ENCODE assay signal across 29 cellular contexts in the genomic region with DNA sequence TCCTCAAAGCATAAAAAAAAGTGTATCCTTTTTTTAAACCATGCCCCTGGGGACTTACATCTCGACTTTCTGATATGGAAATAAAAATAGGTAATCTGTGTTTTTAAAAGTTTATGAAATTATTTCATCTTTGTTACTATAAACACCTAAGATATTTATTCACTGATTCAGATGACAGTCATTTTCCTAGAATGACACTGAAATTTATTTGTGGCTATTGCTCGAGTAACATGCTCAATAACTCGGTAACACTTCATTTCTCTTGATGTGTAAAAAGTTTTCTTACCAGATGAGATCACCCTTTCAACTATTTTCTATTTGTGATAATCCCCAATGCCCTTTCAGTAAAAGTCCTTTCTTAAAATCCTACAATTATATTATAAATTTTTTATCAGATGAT.
"Had no signal": no experiment of that assay in that cellular context is flagged by ENCODE, and none has a peak within 500 bp of the region (broad histone marks: within the 10 kb centered on the region; RNA-seq: fewer than 3 reads in every experiment).

No MANE protein-coding gene starts in this region.

- H3K36me3 ChIP-seq: stomach, suprapubic skin, thoracic aorta, thyroid gland, tibial artery, tibial nerve, transverse colon, upper lobe of left lung, upper lobe of right lung, uterus, vagina had no signal

- DNase-seq: stimulated activated CD4-positive, alpha-beta T cell treated with anti-CD3 and anti-CD28 coated beads, Interleukin-2, amount 100 ng/mL, for 48 hours; stimulated activated CD4-positive, alpha-beta T cell treated with anti-CD3 and anti-CD28 coated beads, Interleukin-4, amount 100 ng/mL, for 1 hour; stimulated activated CD4-positive, alpha-beta T cell treated with anti-CD3 and anti-CD28 coated beads, Interleukin-4, amount 100 ng/mL, for 24 hours; stimulated activated CD4-positive, alpha-beta T cell treated with anti-CD3 and anti-CD28 coated beads, Interleukin-4, amount 100 ng/mL, for 4 hours; stimulated activated CD8-positive, alpha-beta memory T cell treated with anti-CD3 and anti-CD28 coated beads, Interleukin-4, amount 100 ng/mL, for 48 hours; stimulated activated naive B cell treated with anti-CD40 and anti-IgM and Interleukin-4, amounts not matched to agents 10 μg/mL and 1 μg/mL and 100 μg/mL, for 72 hours; stimulated activated naive CD4-positive, alpha-beta T cell; stimulated activated naive CD4-positive, alpha-beta T cell treated with Interleukin-2 at 50 U/mL for 16 hours; stimulated activated naive CD8-positive, alpha-beta T cell treated with anti-CD3 and anti-CD28 coated beads, Interleukin-15, amount 100 ng/mL, for 72 hours; stimulated activated naive CD8-positive, alpha-beta T cell treated with anti-CD3 and anti-CD28 coated beads, Interleukin-15, Interleukin-2, amounts not matched to agents 100 U/mL and 50 U/mL, for 24 hours; stomach; substantia nigra; testis; thyroid gland; tibial artery; transverse colon; trophoblast cell; upper lobe of left lung; upper lobe of right lung; uterus had no signal

- H3K36me3 Mint-ChIP-seq: stimulated activated effector memory CD8-positive, alpha-beta T cell treated with anti-CD3 and anti-CD28 coated beads, Interleukin-12 subunit alpha, Interleukin-12 subunit beta, amount 100 ng/mL, for 72 hours; stimulated activated memory B cell treated with anti-CD40 and anti-IgM and Interleukin-4, amounts not matched to agents 10 μg/mL and 1 μg/mL and 100 μg/mL, for 72 hours; stimulated activated naive B cell treated with anti-CD40 and anti-IgM and Interleukin-4, amounts not matched to agents 10 μg/mL and 1 μg/mL and 100 μg/mL, for 72 hours; type B pancreatic cell had no signal

- H3K27me3 Mint-ChIP-seq: stimulated activated memory B cell treated with anti-CD40 and anti-IgM and Interleukin-4, amounts not matched to agents 10 μg/mL and 1 μg/mL and 100 μg/mL, for 72 hours; stimulated activated naive B cell treated with anti-CD40 and anti-IgM and Interleukin-4, amounts not matched to agents 10 μg/mL and 1 μg/mL and 100 μg/mL, for 72 hours; stimulated activated naive CD8-positive, alpha-beta T cell treated with anti-CD3 and anti-CD28 coated beads, Interleukin-15, amount 100 ng/mL, for 72 hours; stimulated activated naive CD8-positive, alpha-beta T cell treated with anti-CD3 and anti-CD28 coated beads, Interleukin-15, Interleukin-2, amounts not matched to agents 100 ng/mL and 50 ng/mL, for 24 hours; type B pancreatic cell had no signal

- H3K27me3 ChIP-seq: stomach, suprapubic skin, testis, thyroid gland, tibial artery, tibial nerve, transverse colon, upper lobe of left lung, upper lobe of right lung, uterus, vagina had no signal

- H3K27ac ChIP-seq: stomach, suprapubic skin, testis, thoracic aorta, tibial artery, tibial nerve, transverse colon, upper lobe of left lung, upper lobe of right lung had no signal

- H3K4me3 Mint-ChIP-seq: stimulated activated effector memory CD8-positive, alpha-beta T cell treated with anti-CD3 and anti-CD28 coated beads, Interleukin-12 subunit alpha, Interleukin-12 subunit beta, amount 100 ng/mL, for 72 hours; stimulated activated memory B cell treated with anti-CD40 and anti-IgM and Interleukin-4, amounts not matched to agents 10 μg/mL and 1 μg/mL and 100 μg/mL, for 72 hours; stimulated activated naive B cell treated with anti-CD40 and anti-IgM and Interleukin-4, amounts not matched to agents 10 μg/mL and 1 μg/mL and 100 μg/mL, for 72 hours; stimulated activated naive CD8-positive, alpha-beta T cell treated with anti-CD3 and anti-CD28 coated beads, Interleukin-15, Interleukin-2, amounts not matched to agents 100 ng/mL and 50 ng/mL, for 24 hours; type B pancreatic cell had no signal

- H3K4me1 Mint-ChIP-seq: stimulated activated effector memory CD8-positive, alpha-beta T cell treated with anti-CD3 and anti-CD28 coated beads, Interleukin-12 subunit alpha, Interleukin-12 subunit beta, amount 100 ng/mL, for 72 hours had no signal

- H3K9me3 ChIP-seq: stomach, suprapubic skin, testis, thoracic aorta, thyroid gland, tibial artery, tibial nerve, transverse colon, upper lobe of left lung, upper lobe of right lung, uterus, vagina had no signal

- H3K4me1 ChIP-seq: testis, upper lobe of right lung had no signal

- H3K27ac Mint-ChIP-seq: stimulated activated effector memory CD8-positive, alpha-beta T cell treated with anti-CD3 and anti-CD28 coated beads, Interleukin-12 subunit alpha, Interleukin-12 subunit beta, amount 100 ng/mL, for 72 hours; stimulated activated memory B cell treated with anti-CD40 and anti-IgM and Interleukin-4, amounts not matched to agents 10 μg/mL and 1 μg/mL and 100 μg/mL, for 72 hours; stimulated activated naive B cell treated with anti-CD40 and anti-IgM and Interleukin-4, amounts not matched to agents 10 μg/mL and 1 μg/mL and 100 μg/mL, for 72 hours; stimulated activated naive CD8-positive, alpha-beta T cell treated with anti-CD3 and anti-CD28 coated beads, Interleukin-15, amount 100 ng/mL, for 72 hours; stimulated activated naive CD8-positive, alpha-beta T cell treated with anti-CD3 and anti-CD28 coated beads, Interleukin-15, Interleukin-2, amounts not matched to agents 100 ng/mL and 50 ng/mL, for 24 hours; type B pancreatic cell had no signal

- FAIRE-seq: urothelium cell line had no signal

- H3K9me3 Mint-ChIP-seq: stimulated activated memory B cell treated with anti-CD40 and anti-IgM and Interleukin-4, amounts not matched to agents 10 μg/mL and 1 μg/mL and 100 μg/mL, for 72 hours had no signal

- H3K4me3 ChIP-seq: stomach, suprapubic skin, testis, thoracic aorta, thyroid gland, tibial artery, tibial nerve, transverse colon, upper lobe of left lung, upper lobe of right lung, uterus, vagina had no signal

- ATAC-seq: stimulated activated effector memory CD8-positive, alpha-beta T cell treated with anti-CD3 and anti-CD28 coated beads, Interleukin-12 subunit alpha, Interleukin-12 subunit beta, amount 100 ng/mL, for 72 hours; stimulated activated memory B cell treated with anti-CD40 and anti-IgM and Interleukin-4, amounts not matched to agents 10 μg/mL and 1 μg/mL and 100 μg/mL, for 72 hours; stimulated activated naive B cell treated with anti-CD40 and anti-IgM and Interleukin-4, amounts not matched to agents 10 μg/mL and 1 μg/mL and 100 μg/mL, for 72 hours; stimulated activated naive CD8-positive, alpha-beta T cell treated with anti-CD3 and anti-CD28 coated beads, Interleukin-15, amount 100 ng/mL, for 72 hours; stimulated activated naive CD8-positive, alpha-beta T cell treated with anti-CD3 and anti-CD28 coated beads, Interleukin-15, Interleukin-2, amounts not matched to agents 100 U/mL and 50 U/mL, for 24 hours; upper lobe of right lung had no signal
